Comparison of ENCODE assay signal across 1 cellular context in the genomic region with DNA sequence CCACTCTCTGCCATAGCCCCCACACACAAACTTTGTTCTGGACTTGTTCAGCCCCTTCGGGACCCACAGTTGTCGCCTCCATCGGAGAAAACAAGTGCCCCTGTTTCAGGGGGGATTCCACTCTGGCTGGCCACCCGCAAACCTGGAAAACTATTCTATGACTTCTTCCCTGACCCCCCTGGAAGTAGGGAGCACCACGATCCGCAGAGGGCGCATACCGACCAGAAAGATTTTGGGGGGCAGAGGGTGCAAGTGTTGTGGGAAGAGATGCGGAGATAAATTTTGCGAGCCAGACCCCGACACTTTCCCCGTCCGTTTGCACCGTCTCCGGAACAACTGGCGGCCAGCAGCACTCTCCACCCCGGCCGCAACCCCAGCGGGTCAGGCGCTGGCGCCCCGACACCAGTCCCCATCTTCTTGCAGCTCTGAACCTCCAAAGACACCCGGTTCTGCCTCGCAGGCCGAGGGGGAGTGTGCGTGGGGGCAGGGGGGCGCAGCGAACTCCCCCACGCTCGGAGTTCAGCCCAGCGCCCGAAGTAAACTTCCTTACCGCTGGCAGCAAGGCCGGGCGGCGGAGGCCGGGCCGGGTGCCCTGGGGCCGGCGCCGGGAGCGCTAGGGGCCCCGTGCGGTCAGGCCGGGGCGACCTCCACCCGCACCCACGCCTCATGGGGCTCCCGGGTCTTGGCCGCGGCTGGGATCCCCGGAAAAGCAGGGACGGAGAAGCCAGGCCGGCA.
TF ChIP-seq lines count a peak whose summit lies in the region.

No MANE protein-coding gene starts in this region.

TF ChIP-seq in HepG2, 621 proteins besides CTCF, POLR2A, EP300 and RAD21 (continued from another document):
- TF ChIP-seq, protein P1, sequence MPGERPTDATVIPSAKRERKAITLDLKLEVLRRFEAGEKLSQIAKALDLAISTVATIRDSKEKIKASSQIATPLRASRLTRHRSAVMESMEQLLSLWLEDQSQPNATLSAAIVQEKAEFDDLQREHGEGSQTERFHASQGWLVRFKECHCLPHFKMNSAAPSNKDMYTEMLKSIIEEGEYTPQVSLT (CRISPR knock-in tag; IDR thresholded peaks at IDR 0.05; ENCODE audit: borderline replicate concordance, low read depth), result no peak
- TF ChIP-seq ZNF558 (CRISPR knock-in tag; IDR thresholded peaks at IDR 0.05; ENCODE audit: borderline replicate concordance), result no peak
- peak; percentile 24 for TF ChIP-seq PTBP1 (IDR thresholded peaks at IDR 0.05; ENCODE audit: low read depth, low read length, poor library complexity, severe bottlenecking)
- no peak for TF ChIP-seq MATR3 (CRISPR knock-in tag; IDR thresholded peaks at IDR 0.05)
- no peak for TF ChIP-seq ARID2 (CRISPR knock-in tag; IDR thresholded peaks at IDR 0.05; ENCODE audit: borderline replicate concordance)
- TF ChIP-seq GLI4 (CRISPR knock-in tag; IDR thresholded peaks at IDR 0.05; ENCODE audit: borderline replicate concordance), result no peak; the same call in 1 of the 2 replicates
- no peak for TF ChIP-seq CENPX (CRISPR knock-in tag; IDR thresholded peaks at IDR 0.05)
- TF ChIP-seq ZFP41 (CRISPR knock-in tag; IDR thresholded peaks at IDR 0.05; ENCODE audit: borderline replicate concordance), result no peak
- peak; percentile 54; the same call in 1 of the 2 replicates for TF ChIP-seq ZNF30 (CRISPR knock-in tag; IDR thresholded peaks at IDR 0.05)
- TF ChIP-seq NBN (conservative IDR thresholded peaks at IDR 0.05), result no peak
- TF ChIP-seq SNAI1 (CRISPR knock-in tag; IDR thresholded peaks at IDR 0.05; ENCODE audit: borderline replicate concordance), result no peak
- TF ChIP-seq ZBTB20 (CRISPR knock-in tag; IDR thresholded peaks at IDR 0.05; ENCODE audit: borderline replicate concordance, low read depth), result no peak
- no peak for TF ChIP-seq HES4 (CRISPR knock-in tag; IDR thresholded peaks at IDR 0.05; ENCODE audit: borderline replicate concordance)
- no peak for TF ChIP-seq U2AF2 (IDR thresholded peaks at IDR 0.05; ENCODE audit: low read depth, low read length)
